Comparison of ENCODE assay signal across 12 cellular contexts in the genomic region with DNA sequence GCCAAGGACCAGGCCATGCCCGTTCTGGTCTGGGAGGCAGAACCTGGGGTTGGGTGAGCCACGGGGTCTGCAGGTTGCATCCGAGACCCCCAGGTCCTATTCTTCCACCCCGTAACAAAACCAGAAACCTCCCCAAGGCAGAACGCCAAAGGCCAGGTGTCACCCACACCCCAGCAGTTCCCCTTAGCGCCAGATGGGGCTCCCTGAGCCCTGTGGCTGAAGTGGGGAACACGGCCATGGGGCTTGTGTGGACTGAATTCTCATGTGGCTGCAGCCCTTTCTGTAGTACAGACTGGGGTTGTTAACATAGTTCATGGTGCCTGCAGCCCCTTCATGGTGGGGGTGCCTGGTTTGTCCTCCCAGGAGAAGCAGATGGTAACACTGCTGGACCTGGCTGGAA. TPM values are rescaled to one million over a fixed set of nuclear protein-coding genes. Genes with fewer than 3 reads are reported as not detected.
A peak's percentile ranks its signal among the peaks of the same experiment; 100 is the strongest.
DNase-seq lines count a peak whose midpoint lies in the region; TF ChIP-seq lines count a peak whose summit lies in the region.
"Had no signal": no experiment of that assay in that cellular context is flagged by ENCODE, and none has a peak within 500 bp of the region (broad histone marks: within the 10 kb centered on the region; RNA-seq: fewer than 3 reads in every experiment).

No MANE protein-coding gene starts in this region.

- no peaks in the 10 kb centered on the region for H3K9me3 ChIP-seq in hepatocyte (ENCODE audit: low read depth)
- H3K9me3 ChIP-seq in SJCRH30 (replicated peaks): no peaks in the 10 kb centered on the region

- H3K27ac ChIP-seq in RWPE1: peak overlapping the region; percentile 97
- H3K27ac ChIP-seq in hepatocyte: no peak overlapping the region
- no peak overlapping the region for H3K27ac ChIP-seq in SJCRH30

- WGBS in hepatocyte (ENCODE audit: low lambda C conversion rate, missing lambda C conversion rate): 95% methylated on average over 7 of the region's 7 CpGs

- no peaks in the 10 kb centered on the region for H3K9me2 ChIP-seq in hepatocyte (replicated peaks; ENCODE audit: insufficient read depth)

- CTCF ChIA-PET in RWPE1 (lab: Yijun Ruan, JAX): no interaction called here

- POLR2A ChIA-PET in RWPE1 (lab: Yijun Ruan, JAX; ENCODE audit: low non-redundant PET): interaction anchor here (0.6 kb wide), 1 partner anchor 94 kb away, joined by 3 read pairs; no protein-coding TSS in a partner anchor

- peaks cover 37% of the 10 kb centered on the region for H3K79me2 ChIP-seq in hepatocyte

- TF ChIP-seq CTCF in AG09309 (IDR thresholded peaks at IDR 0.05; ENCODE audit: control insufficient read depth, insufficient read depth, low read depth, low read length, missing control alignments) (peak; percentile 28), GM12873 (IDR thresholded peaks at IDR 0.05; ENCODE audit: insufficient read depth, low read depth, low read length, missing control alignments) (peak; percentile 52), RWPE1 (conservative IDR thresholded peaks at IDR 0.05; ENCODE audit: low read depth) (peak; percentile 15; the same call in 1 of the 2 replicates), hepatocyte (IDR thresholded peaks at IDR 0.05; ENCODE audit: poor library complexity) (peak; percentile 11)

- H3K4me1 ChIP-seq in hepatocyte (ENCODE audit: insufficient read depth) (peaks cover 3% of the 10 kb centered on the region), SJCRH30 (no peaks in the 10 kb centered on the region)

- no peak overlapping the region for H2AFZ ChIP-seq in hepatocyte

- peaks cover 68% of the 10 kb centered on the region for H4K20me1 ChIP-seq in hepatocyte (ENCODE audit: insufficient read depth, poor library complexity, severe bottlenecking)

- no peak overlapping the region for H3K4me2 ChIP-seq in hepatocyte

- H3K4me3 ChIP-seq in AG09309 (ENCODE audit: control insufficient read depth, low read depth, low read length) (no peak overlapping the region), hepatocyte (no peak overlapping the region), SJCRH30 (no peak overlapping the region)

- H3K36me3 ChIP-seq in hepatocyte (replicated peaks; ENCODE audit: insufficient read depth, low read depth) (no peaks in the 10 kb centered on the region), SJCRH30 (peaks cover 27% of the 10 kb centered on the region)

- no peak for DNase-seq in AG09309 (ENCODE audit: low read depth)
- no peak for DNase-seq in RWPE1 (ENCODE audit: low spot score)
- DNase-seq in hepatocyte (ENCODE audit: low spot score): peak; percentile 22
- DNase-seq in SHP77 treated with DMSO at 0.1 percent for 48 hours (lab: John Stamatoyannopoulos, UW): no peak
- no peak for DNase-seq in SJCRH30
- DNase-seq in T-helper 2 cell: no peak
- no peak for DNase-seq in DMS153 (lab: John Stamatoyannopoulos, UW)
- DNase-seq: aorta; CD4-positive, alpha-beta T cell; NCI-H1436; stimulated activated CD4-positive, alpha-beta T cell treated with anti-CD3 and anti-CD28 coated beads, Interleukin-2, amount 100 ng/mL, for 48 hours had no signal

- H3K27me3 ChIP-seq in hepatocyte (no peaks in the 10 kb centered on the region), SJCRH30 (no peaks in the 10 kb centered on the region)

RNA-seq across cellular contexts. Expression of gene BRI3, which starts 10.2 kb away (rescaled TPM):
- 71.5 and 84.0 TPM in 2 replicates for total RNA-seq in hepatocyte
- 101 and 104 TPM in 2 replicates for polyA plus RNA-seq in hepatocyte
- total RNA-seq in SJCRH30 (2014; rRNA removed; shearing (Covaris generic)): 43.7 and 51.9 TPM in 2 replicates

RNA-seq across cellular contexts. Expression of gene TECPR1, which starts 39.7 kb away (rescaled TPM):
- total RNA-seq in hepatocyte: 6.0 and 10.7 TPM in 2 replicates
- polyA plus RNA-seq in hepatocyte: 9.8 and 11.3 TPM in 2 replicates
- 12.9 and 14.5 TPM in 2 replicates for total RNA-seq in SJCRH30 (2014; rRNA removed; shearing (Covaris generic))
